12 cellular contexts compared by ENCODE assay signal in the genomic region with DNA sequence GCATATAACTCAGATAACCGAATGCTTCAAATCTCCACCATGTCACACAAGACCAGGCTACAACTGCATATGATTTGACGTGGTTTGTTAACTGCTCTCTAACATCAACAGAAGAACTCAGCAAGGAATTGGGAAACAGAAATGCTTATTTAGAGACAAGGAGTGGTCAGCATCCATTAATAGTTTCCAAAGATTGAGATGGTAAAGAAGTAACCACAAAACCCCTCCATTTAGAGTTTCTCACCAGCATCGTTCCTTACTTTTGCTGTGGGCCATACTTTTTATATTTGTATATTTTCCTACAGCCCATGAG. TPM values are rescaled to one million over a fixed set of nuclear protein-coding genes. Genes with fewer than 3 reads are reported as not detected.
A peak's percentile ranks its signal among the peaks of the same experiment; 100 is the strongest.
DNase-seq lines count a peak whose midpoint lies in the region; ATAC-seq and TF ChIP-seq lines count a peak whose summit lies in the region.
"Had no signal": no experiment of that assay in that cellular context is flagged by ENCODE, and none has a peak within 500 bp of the region (broad histone marks: within the 10 kb centered on the region; RNA-seq: fewer than 3 reads in every experiment).

No MANE protein-coding gene starts in this region.

- CTCF ChIA-PET in WTC11 (lab: Charles Lee): interaction anchor here (0.8 to 1.6 kb wide), 2 partner anchors 11 to 20 kb away, joined by 3 read pairs; no protein-coding TSS in a partner anchor

- peak overlapping the region; percentile 3 for H3K9ac ChIP-seq in skeletal muscle satellite cell (ENCODE audit: low read depth, low read length)

- intact Hi-C loops in CD14-positive monocyte (cut with micrococcal nuclease): no loop called here

- 79% methylated on average over 3 of the region's 3 CpGs for WGBS in hepatocyte (ENCODE audit: low lambda C conversion rate, missing lambda C conversion rate)

- H3K4me1 ChIP-seq in GM23338 (ENCODE audit: insufficient read depth): peaks cover 65% of the 10 kb centered on the region
- no peaks in the 10 kb centered on the region for H3K4me1 ChIP-seq in hepatocyte (ENCODE audit: insufficient read depth)
- H3K4me1 ChIP-seq in skeletal muscle satellite cell (ENCODE audit: control insufficient read depth, insufficient read depth, low read length): peaks cover 26% of the 10 kb centered on the region

- H3K9me3 ChIP-seq in hepatocyte (ENCODE audit: low read depth) (no peaks in the 10 kb centered on the region), skeletal muscle satellite cell (replicated peaks; ENCODE audit: low read length) (no peaks in the 10 kb centered on the region)

- H3K4me3 Mint-ChIP-seq in GM23338: no peak overlapping the region
- no peak overlapping the region for H3K4me3 Mint-ChIP-seq in WTC11
- no peak overlapping the region for H3K4me3 Mint-ChIP-seq in CD14-positive monocyte
- H3K4me3 Mint-ChIP-seq: CD8-positive, alpha-beta T cell; effector memory CD8-positive, alpha-beta T cell; natural killer cell treated with Interleukin-12 subunit alpha and Interleukin-12 subunit beta and Interleukin-15 and Interleukin-18, amount 100 ng/mL, for 72 hours had no signal

- H3K36me3 Mint-ChIP-seq in GM23338 (ENCODE audit: low read depth) (peaks cover 3% of the 10 kb centered on the region; the same call in 1 of the 3 replicates), WTC11 (peaks cover 5% of the 10 kb centered on the region; the same call in 1 of the 2 replicates), CD14-positive monocyte (no peaks in the 10 kb centered on the region)
- H3K36me3 Mint-ChIP-seq: CD8-positive, alpha-beta T cell; natural killer cell treated with Interleukin-12 subunit alpha and Interleukin-12 subunit beta and Interleukin-15 and Interleukin-18, amount 100 ng/mL, for 72 hours had no signal

- H3K36me3 ChIP-seq in GM23338 (ENCODE audit: insufficient read depth) (no peaks in the 10 kb centered on the region), hepatocyte (replicated peaks; ENCODE audit: insufficient read depth, low read depth) (no peaks in the 10 kb centered on the region), skeletal muscle satellite cell (ENCODE audit: insufficient read depth, low read length) (no peaks in the 10 kb centered on the region)

- H3K27me3 ChIP-seq in GM23338 (ENCODE audit: insufficient read depth) (no peaks in the 10 kb centered on the region), hepatocyte (no peaks in the 10 kb centered on the region), skeletal muscle satellite cell (ENCODE audit: control insufficient read depth, insufficient read depth, low read length) (no peaks in the 10 kb centered on the region)

- H3K4me1 Mint-ChIP-seq in GM23338: peaks cover 56% of the 10 kb centered on the region
- H3K4me1 Mint-ChIP-seq in WTC11: peaks cover 67% of the 10 kb centered on the region
- H3K4me1 Mint-ChIP-seq in CD14-positive monocyte: peaks cover 49% of the 10 kb centered on the region

- H3K27ac ChIP-seq in GM23338 (ENCODE audit: low read depth) (peak overlapping the region; percentile 64; the same call in 1 of the 2 replicates), hepatocyte (peak overlapping the region; percentile 74)

- no peaks in the 10 kb centered on the region for H3K27me3 Mint-ChIP-seq in GM23338 (ENCODE audit: insufficient read depth, low read depth, poor library complexity)
- no peaks in the 10 kb centered on the region for H3K27me3 Mint-ChIP-seq in WTC11 (ENCODE audit: low read depth)
- peaks cover 0 to 1% (median 0%) of the 10 kb centered on the region in 3 donors for H3K27me3 Mint-ChIP-seq in CD14-positive monocyte (ENCODE audit: low read depth in 3 of 3)

- H3K27ac Mint-ChIP-seq in GM23338 (peak overlapping the region; percentile 52; the same call in 1 of the 2 replicates), WTC11 (peak overlapping the region; percentile 91), CD14-positive monocyte (no peak overlapping the region)
- H3K27ac Mint-ChIP-seq: CD8-positive, alpha-beta T cell; effector memory CD8-positive, alpha-beta T cell; natural killer cell treated with Interleukin-12 subunit alpha and Interleukin-12 subunit beta and Interleukin-15 and Interleukin-18, amount 100 ng/mL, for 72 hours had no signal

- ATAC-seq in GM23338: no peak
- no peak for ATAC-seq in WTC11
- no peak for ATAC-seq in GM21529 (IDR thresholded peaks at IDR 0.05; ENCODE audit: unreplicated experiment)
- ATAC-seq: CD8-positive, alpha-beta T cell; effector memory CD8-positive, alpha-beta T cell; natural killer cell treated with Interleukin-12 subunit alpha and Interleukin-12 subunit beta and Interleukin-15 and Interleukin-18, amount 100 ng/mL, for 72 hours had no signal

- H3K9me2 ChIP-seq in GM23338 (ENCODE audit: insufficient read depth): no peaks in the 10 kb centered on the region
- no peaks in the 10 kb centered on the region for H3K9me2 ChIP-seq in hepatocyte (replicated peaks; ENCODE audit: insufficient read depth)

- peaks cover 64% of the 10 kb centered on the region for H3K79me2 ChIP-seq in GM23338 (replicated peaks; ENCODE audit: insufficient read depth)
- no peaks in the 10 kb centered on the region for H3K79me2 ChIP-seq in hepatocyte

- H3K4me2 ChIP-seq in GM23338 (peak overlapping the region; percentile 40; the same call in 1 of the 2 replicates), hepatocyte (no peak overlapping the region), skeletal muscle satellite cell (ENCODE audit: low read length) (no peak overlapping the region)

- POLR2A ChIA-PET in WTC11 (lab: Charles Lee): no interaction called here

- TF ChIP-seq CTCF in GM23338 (conservative IDR thresholded peaks at IDR 0.05; ENCODE audit: low read depth in 2 of 2) (no peak), WTC11 (IDR thresholded peaks at IDR 0.05) (no peak), hepatocyte (IDR thresholded peaks at IDR 0.05; ENCODE audit: poor library complexity) (no peak), CD14-positive monocyte (IDR thresholded peaks at IDR 0.05) (no peak)

- no peaks in the 10 kb centered on the region for H3K9me3 Mint-ChIP-seq in GM23338
- peaks cover 4% of the 10 kb centered on the region for H3K9me3 Mint-ChIP-seq in WTC11
- H3K9me3 Mint-ChIP-seq in CD14-positive monocyte: peaks cover 0 to 2% (median 0%) of the 10 kb centered on the region in 7 donors
- H3K9me3 Mint-ChIP-seq: CD8-positive, alpha-beta T cell; effector memory CD8-positive, alpha-beta T cell; natural killer cell treated with Interleukin-12 subunit alpha and Interleukin-12 subunit beta and Interleukin-15 and Interleukin-18, amount 100 ng/mL, for 72 hours had no signal

- DNase-seq in GM23338 (ENCODE audit: low spot score) (no peak), WTC11 (ENCODE audit: low spot score) (no peak), hepatocyte (ENCODE audit: low spot score) (no peak), COLO829 (ENCODE audit: low spot score) (no peak), CD14-positive monocyte (ENCODE audit: low spot score) (no peak), UCSD-AML1 (lab: John Stamatoyannopoulos, UW; ENCODE audit: unreplicated experiment) (no peak)
- DNase-seq: CD8-positive, alpha-beta T cell; effector memory CD8-positive, alpha-beta T cell; MM.1S had no signal

- H3F3A ChIP-seq in GM23338 (replicated peaks; ENCODE audit: low read depth): no peaks in the 10 kb centered on the region; the same call in 1 of the 2 replicates

- H2AFZ ChIP-seq in GM23338 (no peak overlapping the region), hepatocyte (no peak overlapping the region)

- H3K4me3 ChIP-seq in GM23338: no peak overlapping the region
- no peak overlapping the region for H3K4me3 ChIP-seq in hepatocyte
- no peak overlapping the region for H3K4me3 ChIP-seq in skeletal muscle satellite cell (ENCODE audit: low read length)

- no peaks in the 10 kb centered on the region for H4K20me1 ChIP-seq in GM23338 (replicated peaks; ENCODE audit: insufficient read depth)
- no peaks in the 10 kb centered on the region for H4K20me1 ChIP-seq in hepatocyte (ENCODE audit: insufficient read depth, poor library complexity, severe bottlenecking)

TF ChIP-seq in GM23338, 12 proteins besides CTCF, POLR2A, EP300 and RAD21 (continues in another document):
- TF ChIP-seq EZH2phosphoT487 (IDR thresholded peaks at IDR 0.05; ENCODE audit: unreplicated experiment) (no peak), JUNB (IDR thresholded peaks at IDR 0.05; ENCODE audit: unreplicated experiment) (no peak), ZNF114 (CRISPR knock-in tag; IDR thresholded peaks at IDR 0.05) (no peak), CREB1 (CRISPR knock-in tag; IDR thresholded peaks at IDR 0.05; ENCODE audit: low read depth) (no peak), EZH2 (IDR thresholded peaks at IDR 0.05; ENCODE audit: low read depth, unreplicated experiment) (no peak)
- TF ChIP-seq, protein P1, sequence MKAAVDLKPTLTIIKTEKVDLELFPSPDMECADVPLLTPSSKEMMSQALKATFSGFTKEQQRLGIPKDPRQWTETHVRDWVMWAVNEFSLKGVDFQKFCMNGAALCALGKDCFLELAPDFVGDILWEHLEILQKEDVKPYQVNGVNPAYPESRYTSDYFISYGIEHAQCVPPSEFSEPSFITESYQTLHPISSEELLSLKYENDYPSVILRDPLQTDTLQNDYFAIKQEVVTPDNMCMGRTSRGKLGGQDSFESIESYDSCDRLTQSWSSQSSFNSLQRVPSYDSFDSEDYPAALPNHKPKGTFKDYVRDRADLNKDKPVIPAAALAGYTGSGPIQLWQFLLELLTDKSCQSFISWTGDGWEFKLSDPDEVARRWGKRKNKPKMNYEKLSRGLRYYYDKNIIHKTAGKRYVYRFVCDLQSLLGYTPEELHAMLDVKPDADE (IDR thresholded peaks at IDR 0.05): no peak

TF ChIP-seq in WTC11, 78 proteins besides CTCF, POLR2A, EP300 and RAD21 (continues in another document):
- TF ChIP-seq EMX1 (CRISPR knock-in tag; IDR thresholded peaks at IDR 0.05): no peak

RNA-seq across cellular contexts. Expression of gene DPYSL3, which starts 25.2 kb away (rescaled TPM):
- total RNA-seq in GM23338 (2014; rRNA removed; shearing (Covaris generic)): 440 and 455 TPM in 2 replicates
- polyA plus RNA-seq in GM23338 (2016; fragmentation: Nextera tagmentation; extraction: Ambion mirVana): 97.6 and 102 TPM in 2 replicates
- total RNA-seq in WTC11 (2021): 329 to 358 TPM (median 338 TPM) in 3 replicates
- total RNA-seq in hepatocyte: 70.4 and 78.0 TPM in 2 replicates
- polyA plus RNA-seq in hepatocyte: 24.9 and 35.7 TPM in 2 replicates
- 10.9 and 14.0 TPM in 2 replicates for total RNA-seq in skeletal muscle satellite cell (2012; rRNA removed)
- polyA plus RNA-seq in CD14-positive monocyte: not detected
- total RNA-seq: CD8-positive, alpha-beta T cell had no signal

Comparison
In these comparisons a context has a peak if more than half of its experiments do, and no peak if none do; other contexts are left out.
1. H3K27ac Mint-ChIP-seq: peak in GM23338 (single experiment) and WTC11 (single experiment); none in CD14-positive monocyte (0 of 7).